8 cellular contexts compared by ENCODE assay signal in the genomic region with DNA sequence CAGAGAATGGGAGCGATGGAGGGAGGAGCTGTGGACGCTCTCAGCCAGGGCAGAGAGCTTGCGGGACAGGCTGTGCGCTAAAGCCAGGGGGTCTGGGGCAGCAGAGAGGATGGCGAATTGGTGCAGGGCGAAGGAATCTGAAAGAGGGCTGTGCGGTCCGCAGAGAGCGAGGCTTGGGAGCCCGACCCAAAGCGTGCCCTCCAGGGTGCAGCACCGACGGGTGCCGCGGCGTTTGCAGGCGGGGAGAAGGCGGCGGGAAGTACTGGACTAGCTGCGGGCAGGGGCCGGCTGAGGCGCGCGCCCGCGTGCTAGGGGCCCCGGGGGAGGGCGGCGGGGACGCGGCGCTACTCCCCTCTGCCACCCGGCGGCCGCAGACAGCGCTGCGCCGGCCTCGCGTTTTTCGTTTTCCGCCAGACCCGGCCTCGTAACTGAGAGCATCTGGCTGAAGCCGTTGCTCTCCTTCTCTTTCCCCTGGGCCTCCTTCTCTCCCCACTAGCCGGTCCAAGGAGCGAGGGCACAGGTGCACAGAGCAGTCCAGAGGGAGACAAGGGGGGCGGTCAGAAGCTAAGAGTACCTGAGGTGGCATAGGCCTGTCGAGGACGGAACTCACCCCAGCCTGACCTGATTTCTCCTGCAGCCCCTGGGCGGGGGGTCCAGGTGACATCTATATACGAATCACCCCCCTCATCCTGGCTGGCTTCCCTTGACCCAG. TPM values are rescaled to one million over a fixed set of nuclear protein-coding genes. Genes with fewer than 3 reads are reported as not detected.
DNase-seq lines count a peak whose midpoint lies in the region; ATAC-seq, FAIRE-seq and TF ChIP-seq lines count a peak whose summit lies in the region.

No MANE protein-coding gene starts in this region.

- H3K27me3 Mint-ChIP-seq in activated naive CD8-positive, alpha-beta T cell treated with anti-CD3 and anti-CD28 coated beads, Interleukin-2, amount 10 ng/mL, durations not matched to agents 7 days and 5 days, result peaks cover 4% of the 10 kb centered on the region
- peaks cover 18% of the 10 kb centered on the region for H3K27me3 Mint-ChIP-seq in osteocyte (ENCODE audit: unreplicated experiment)

- intact Hi-C loops in heart left ventricle (cut with DNase I), result no loop called here

- H3K4me3 ChIP-seq in AG04450 (ENCODE audit: low read depth, low read length) (peak overlapping the region; percentile 63), heart left ventricle (peak overlapping the region in 11 of 12 donors; percentile 7 to 66 (median 54)), urinary bladder (ENCODE audit: low read depth, low read length) (peak overlapping the region; percentile 36)

- TF ChIP-seq POLR2A in heart left ventricle (IDR thresholded peaks at IDR 0.05), result no peak

- no peak for FAIRE-seq in GM18507 (lab: Jason Lieb, UNC)

- peaks cover 3% of the 10 kb centered on the region for H3K4me1 Mint-ChIP-seq in activated naive CD8-positive, alpha-beta T cell treated with anti-CD3 and anti-CD28 coated beads, Interleukin-2, amount 10 ng/mL, durations not matched to agents 7 days and 5 days
- peaks cover 6% of the 10 kb centered on the region for H3K4me1 Mint-ChIP-seq in osteocyte (ENCODE audit: unreplicated experiment)

- no peak overlapping the region for H3K27ac Mint-ChIP-seq in activated naive CD8-positive, alpha-beta T cell treated with anti-CD3 and anti-CD28 coated beads, Interleukin-2, amount 10 ng/mL, durations not matched to agents 7 days and 5 days
- no peak overlapping the region for H3K27ac Mint-ChIP-seq in osteocyte (ENCODE audit: unreplicated experiment)

- no peaks in the 10 kb centered on the region for H3K36me3 ChIP-seq in heart left ventricle
- no peaks in the 10 kb centered on the region for H3K36me3 ChIP-seq in urinary bladder (ENCODE audit: insufficient read depth)

- H3K27me3 ChIP-seq in AG04450 (ENCODE audit: control insufficient read depth, insufficient read depth, low read length) (peaks cover 17% of the 10 kb centered on the region), heart left ventricle (no peaks in the 10 kb centered on the region)

- H3K9me3 Mint-ChIP-seq in activated naive CD8-positive, alpha-beta T cell treated with anti-CD3 and anti-CD28 coated beads, Interleukin-2, amount 10 ng/mL, durations not matched to agents 7 days and 5 days, result no peaks in the 10 kb centered on the region
- H3K9me3 Mint-ChIP-seq in osteocyte (ENCODE audit: unreplicated experiment), result no peaks in the 10 kb centered on the region

- peak; percentile 88 for ATAC-seq in activated naive CD8-positive, alpha-beta T cell treated with anti-CD3 and anti-CD28 coated beads, Interleukin-2, amount 10 ng/mL, durations not matched to agents 7 days and 5 days (ENCODE audit: low read depth)
- ATAC-seq in heart left ventricle (peak; percentile 72 to 92 (median 86)), HG03571 (IDR thresholded peaks at IDR 0.05; ENCODE audit: unreplicated experiment) (no peak)

- POLR2A ChIA-PET in AG04450 (lab: Yijun Ruan, JAX), result no interaction called here
- POLR2A ChIA-PET in activated naive CD8-positive, alpha-beta T cell treated with anti-CD3 and anti-CD28 coated beads, Interleukin-2, amount 10 ng/mL, durations not matched to agents 7 days and 5 days (lab: Charles Lee), result no interaction called here

- H3K36me3 Mint-ChIP-seq in activated naive CD8-positive, alpha-beta T cell treated with anti-CD3 and anti-CD28 coated beads, Interleukin-2, amount 10 ng/mL, durations not matched to agents 7 days and 5 days, result no peaks in the 10 kb centered on the region
- no peaks in the 10 kb centered on the region for H3K36me3 Mint-ChIP-seq in osteocyte (ENCODE audit: unreplicated experiment)

- H3K4me3 Mint-ChIP-seq in activated naive CD8-positive, alpha-beta T cell treated with anti-CD3 and anti-CD28 coated beads, Interleukin-2, amount 10 ng/mL, durations not matched to agents 7 days and 5 days, result peak overlapping the region; percentile 79
- peak overlapping the region; percentile 78 for H3K4me3 Mint-ChIP-seq in osteocyte (ENCODE audit: unreplicated experiment)

- 8 to 13% (median 9%) methylated on average over 26 to 52 of the region's 52 CpGs for WGBS in heart left ventricle, 4 donors
- 7% methylated on average over 52 of the region's 52 CpGs for WGBS in urinary bladder

- peak; percentile 65 for TF ChIP-seq CTCF in AG04450 (IDR thresholded peaks at IDR 0.05; ENCODE audit: low read depth, low read length)
- peak; percentile 60 to 93 (median 91) for TF ChIP-seq CTCF in heart left ventricle (IDR thresholded peaks at IDR 0.05)
- peak; percentile 92 for TF ChIP-seq CTCF in osteocyte (IDR thresholded peaks at IDR 0.05)

- no peak overlapping the region for H3K27ac ChIP-seq in AG04450 (ENCODE audit: low read depth, low read length)
- H3K27ac ChIP-seq in heart left ventricle, result peak overlapping the region in 2 of 12 donors; percentile 44 to 50
- H3K27ac ChIP-seq in urinary bladder (ENCODE audit: low read depth), result no peak overlapping the region

- DNase-seq in AG04450 (ENCODE audit: low read depth, low spot score), result peak; percentile 18
- peak; percentile 55 for DNase-seq in GM18507 (ENCODE audit: extremely low spot score, insufficient read length, low read depth)
- DNase-seq in NCI-H82 treated with DMSO at 0.1 percent for 48 hours (lab: John Stamatoyannopoulos, UW; ENCODE audit: unreplicated experiment), result peak; percentile 8
- peak; percentile 72 for DNase-seq in activated naive CD8-positive, alpha-beta T cell treated with anti-CD3 and anti-CD28 coated beads, Interleukin-2, amount 10 ng/mL, durations not matched to agents 7 days and 5 days
- peak in 4 of 5 donors; percentile 63 to 83 (median 72) for DNase-seq in heart left ventricle
- no peak for DNase-seq in osteocyte (ENCODE audit: extremely low spot score, unreplicated experiment)

- H3K9me3 ChIP-seq in AG04450 (ENCODE audit: control insufficient read depth, insufficient read depth, low read length) (no peaks in the 10 kb centered on the region; the same call in 1 of the 2 replicates), heart left ventricle (no peaks in the 10 kb centered on the region)

- CTCF ChIA-PET in AG04450 (lab: Charles Lee), result interaction anchor here (0.7 to 1.3 kb wide), 6 partner anchors 10 to 58 kb away, joined by 3 to 6 read pairs (median 3); no protein-coding TSS in a partner anchor

- H3K4me1 ChIP-seq in heart left ventricle (peaks cover 0 to 13% (median 7%) of the 10 kb centered on the region in 12 donors), urinary bladder (ENCODE audit: insufficient read depth) (no peaks in the 10 kb centered on the region)

RNA-seq across cellular contexts. Expression of a gene that starts 24.9 kb away (rescaled TPM):
- polyA plus RNA-seq in AG04450 (2011; rRNA removed) (0.12 TPM in 1 of 2 replicates, not detected in the other), heart left ventricle (under 1 TPM; 0.11 to 0.80 TPM), urinary bladder (1.5 TPM)
- polyA minus RNA-seq in AG04450 (2011; rRNA and poly(A)+ RNA removed), result 0.56 and 0.83 TPM in 2 replicates
- total RNA-seq in activated naive CD8-positive, alpha-beta T cell treated with anti-CD3 and anti-CD28 coated beads, Interleukin-2, amount 10 ng/mL, durations not matched to agents 7 days and 5 days, result not detected
- total RNA-seq in heart left ventricle (1 to 10 TPM in 4 of 9 donors, under 1 TPM in 4, not detected in 1; 0.63 to 3.8 (median 0.99) TPM), osteocyte (not detected in 2 replicates), urinary bladder (0.21 TPM)
